ENCODE assay signal across 27 cellular contexts in genomic region chr20:54874718-54875117, GRCh38.
"Had no signal": no experiment of that assay in that cellular context is flagged by ENCODE, and none has a peak within 500 bp of the region (broad histone marks: within the 10 kb centered on the region; RNA-seq: fewer than 3 reads in every experiment).

No MANE protein-coding gene starts in this region.

- H3K36me3 ChIP-seq: colonic mucosa, esophagus muscularis mucosa, esophagus squamous epithelium, gastrocnemius medialis, gastroesophageal sphincter, heart left ventricle, heart right ventricle had no signal

- ATAC-seq: effector memory CD8-positive, alpha-beta T cell; esophagus mucosa; foreskin keratinocyte; gastrocnemius medialis; gastroesophageal sphincter; heart left ventricle; heart right ventricle had no signal

- H3K27me3 ChIP-seq: colonic mucosa, esophagus muscularis mucosa, esophagus squamous epithelium, foreskin keratinocyte, gastrocnemius medialis, gastroesophageal sphincter, heart left ventricle, heart right ventricle had no signal

- FAIRE-seq: colon, endometrium, endothelial cell of umbilical vein had no signal

- H3K4me3 ChIP-seq: colonic mucosa, coronary artery, dorsolateral prefrontal cortex, esophagus muscularis mucosa, esophagus squamous epithelium, gastrocnemius medialis, gastroesophageal sphincter, heart left ventricle, heart right ventricle had no signal

- H3K4me1 ChIP-seq: colonic mucosa, esophagus muscularis mucosa, esophagus squamous epithelium, foreskin keratinocyte, gastrocnemius medialis, gastroesophageal sphincter, heart left ventricle, heart right ventricle had no signal

- H3K9me3 ChIP-seq: colonic mucosa, esophagus muscularis mucosa, esophagus squamous epithelium, gastrocnemius medialis, gastroesophageal sphincter had no signal

- H3K27ac ChIP-seq: colonic mucosa, coronary artery, dorsolateral prefrontal cortex, epithelial cell of prostate, esophagus muscularis mucosa, esophagus squamous epithelium, foreskin keratinocyte, gastrocnemius medialis, gastroesophageal sphincter, heart left ventricle, heart right ventricle had no signal

- DNase-seq: colonic mucosa; cortex of kidney; dermis blood vessel endothelial cell; dorsolateral prefrontal cortex; effector CD4-positive, alpha-beta T cell; effector CD8-positive, alpha-beta T cell; effector memory CD4-positive, alpha-beta T cell; effector memory CD8-positive, alpha-beta T cell; endodermal cell; erythroblast; esophagus squamous epithelium; foreskin fibroblast; foreskin keratinocyte; foreskin melanocyte; gastrocnemius medialis; glutamatergic neuron; head of caudate nucleus; heart left ventricle; heart right ventricle had no signal
